In genomic region chr5:141874262-141874964, GRCh38 we compare ENCODE assay signal across 11 cellular contexts. TPM values are rescaled to one million over a fixed set of nuclear protein-coding genes. Genes with fewer than 3 reads are reported as not detected.
A peak's percentile ranks its signal among the peaks of the same experiment; 100 is the strongest.
DNase-seq lines count a peak whose midpoint lies in the region; ATAC-seq and TF ChIP-seq lines count a peak whose summit lies in the region.
"Had no signal": no experiment of that assay in that cellular context is flagged by ENCODE, and none has a peak within 500 bp of the region (broad histone marks: within the 10 kb centered on the region; RNA-seq: fewer than 3 reads in every experiment).

No MANE protein-coding gene starts in this region.

- DNase-seq in GM23338 (ENCODE audit: low spot score) (no peak), progenitor cell of endocrine pancreas (ENCODE audit: low spot score, unreplicated experiment) (no peak), AG20443 (ENCODE audit: low spot score) (no peak), NCI-H748 (lab: John Stamatoyannopoulos, UW; ENCODE audit: unreplicated experiment) (no peak)
- DNase-seq in activated CD4-positive, alpha-beta T cell treated with anti-CD3 and anti-CD28 coated beads, Interleukin-2, amount 50 U/mL, for 1 hour: no peak
- DNase-seq: central memory CD4-positive, alpha-beta T cell; MM.1S had no signal

- H3K27ac ChIP-seq in GM23338 (ENCODE audit: low read depth): peak overlapping the region; percentile 78
- peak overlapping the region; percentile 92; the same call in 1 of the 2 replicates for H3K27ac ChIP-seq in VCaP
- H3K27ac ChIP-seq: BLaER1 treated with 17β-estradiol and CSF1 and Interleukin-3, amounts not matched to agents 10 nM and 100 nM had no signal

- no peaks in the 10 kb centered on the region for H3K27me3 ChIP-seq in GM23338 (ENCODE audit: insufficient read depth)

- peak overlapping the region; percentile 66; the same call in 1 of the 2 replicates for H3K27ac Mint-ChIP-seq in GM23338
- no peak overlapping the region for H3K27ac Mint-ChIP-seq in progenitor cell of endocrine pancreas

- H3K36me3 ChIP-seq in GM23338 (ENCODE audit: insufficient read depth): no peaks in the 10 kb centered on the region
- H3K36me3 ChIP-seq: BLaER1 treated with 17β-estradiol and CSF1 and Interleukin-3, amounts not matched to agents 10 nM and 100 nM had no signal

- H3K4me3 ChIP-seq in GM23338 (peak overlapping the region; percentile 98), iPS-18c (ENCODE audit: insufficient read depth, low read depth, low read length) (peak overlapping the region; percentile 10; the same call in 1 of the 2 replicates)
- H3K4me3 ChIP-seq: BLaER1 treated with 17β-estradiol and CSF1 and Interleukin-3, amounts not matched to agents 10 nM and 100 nM had no signal

- H3K79me2 ChIP-seq in GM23338 (replicated peaks; ENCODE audit: insufficient read depth): peaks cover 82% of the 10 kb centered on the region

- peaks cover 58% of the 10 kb centered on the region for H3K4me1 Mint-ChIP-seq in GM23338
- H3K4me1 Mint-ChIP-seq in progenitor cell of endocrine pancreas (ENCODE audit: low read depth): peaks cover 41% of the 10 kb centered on the region

- no peak for ATAC-seq in GM23338
- ATAC-seq in GM18870 (IDR thresholded peaks at IDR 0.05; ENCODE audit: unreplicated experiment): no peak

- H3F3A ChIP-seq in GM23338 (replicated peaks; ENCODE audit: low read depth): peaks cover 14% of the 10 kb centered on the region

- no peak overlapping the region for H2AFZ ChIP-seq in GM23338

- peaks cover 28% of the 10 kb centered on the region; the same call in 1 of the 2 replicates for H4K20me1 ChIP-seq in GM23338 (replicated peaks; ENCODE audit: insufficient read depth)

- H3K9me3 ChIP-seq in iPS-18c (ENCODE audit: control insufficient read depth, insufficient read depth, low read length): no peaks in the 10 kb centered on the region
- H3K9me3 ChIP-seq: BLaER1 treated with 17β-estradiol and CSF1 and Interleukin-3, amounts not matched to agents 10 nM and 100 nM had no signal

- H3K9me3 Mint-ChIP-seq in GM23338 (no peaks in the 10 kb centered on the region), progenitor cell of endocrine pancreas (ENCODE audit: low read depth) (no peaks in the 10 kb centered on the region)

- H3K27me3 Mint-ChIP-seq in GM23338 (ENCODE audit: insufficient read depth, low read depth, poor library complexity) (peaks cover 26% of the 10 kb centered on the region), progenitor cell of endocrine pancreas (peaks cover 62% of the 10 kb centered on the region)

- peaks cover 56% of the 10 kb centered on the region for H3K4me1 ChIP-seq in GM23338 (ENCODE audit: insufficient read depth)

- TF ChIP-seq CTCF in GM23338 (conservative IDR thresholded peaks at IDR 0.05; ENCODE audit: low read depth in 2 of 2): no peak
- no peak for TF ChIP-seq CTCF in VCaP (conservative IDR thresholded peaks at IDR 0.05)
- no peak for TF ChIP-seq CTCF in progenitor cell of endocrine pancreas (IDR thresholded peaks at IDR 0.05; ENCODE audit: unreplicated experiment)

- peaks cover 26% of the 10 kb centered on the region for H3K36me3 Mint-ChIP-seq in GM23338 (ENCODE audit: low read depth)
- H3K36me3 Mint-ChIP-seq in progenitor cell of endocrine pancreas (ENCODE audit: insufficient read depth): peaks cover 3% of the 10 kb centered on the region

- H3K4me3 Mint-ChIP-seq in GM23338 (peak overlapping the region; percentile 86), progenitor cell of endocrine pancreas (ENCODE audit: low read depth) (peak overlapping the region; percentile 43)

- peak overlapping the region; percentile 97 for H3K4me2 ChIP-seq in GM23338
- H3K4me2 ChIP-seq: BLaER1 treated with 17β-estradiol and CSF1 and Interleukin-3, amounts not matched to agents 10 nM and 100 nM had no signal

- H3K9me2 ChIP-seq in GM23338 (ENCODE audit: insufficient read depth): no peaks in the 10 kb centered on the region

TF ChIP-seq in GM23338, 12 proteins besides CTCF, POLR2A, EP300 and RAD21 (continues in another document):
- TF ChIP-seq CREB1 (CRISPR knock-in tag; IDR thresholded peaks at IDR 0.05; ENCODE audit: low read depth): no peak
- TF ChIP-seq ZNF331 (CRISPR knock-in tag; IDR thresholded peaks at IDR 0.05; ENCODE audit: low read depth): no peak
- TF ChIP-seq, protein P1, sequence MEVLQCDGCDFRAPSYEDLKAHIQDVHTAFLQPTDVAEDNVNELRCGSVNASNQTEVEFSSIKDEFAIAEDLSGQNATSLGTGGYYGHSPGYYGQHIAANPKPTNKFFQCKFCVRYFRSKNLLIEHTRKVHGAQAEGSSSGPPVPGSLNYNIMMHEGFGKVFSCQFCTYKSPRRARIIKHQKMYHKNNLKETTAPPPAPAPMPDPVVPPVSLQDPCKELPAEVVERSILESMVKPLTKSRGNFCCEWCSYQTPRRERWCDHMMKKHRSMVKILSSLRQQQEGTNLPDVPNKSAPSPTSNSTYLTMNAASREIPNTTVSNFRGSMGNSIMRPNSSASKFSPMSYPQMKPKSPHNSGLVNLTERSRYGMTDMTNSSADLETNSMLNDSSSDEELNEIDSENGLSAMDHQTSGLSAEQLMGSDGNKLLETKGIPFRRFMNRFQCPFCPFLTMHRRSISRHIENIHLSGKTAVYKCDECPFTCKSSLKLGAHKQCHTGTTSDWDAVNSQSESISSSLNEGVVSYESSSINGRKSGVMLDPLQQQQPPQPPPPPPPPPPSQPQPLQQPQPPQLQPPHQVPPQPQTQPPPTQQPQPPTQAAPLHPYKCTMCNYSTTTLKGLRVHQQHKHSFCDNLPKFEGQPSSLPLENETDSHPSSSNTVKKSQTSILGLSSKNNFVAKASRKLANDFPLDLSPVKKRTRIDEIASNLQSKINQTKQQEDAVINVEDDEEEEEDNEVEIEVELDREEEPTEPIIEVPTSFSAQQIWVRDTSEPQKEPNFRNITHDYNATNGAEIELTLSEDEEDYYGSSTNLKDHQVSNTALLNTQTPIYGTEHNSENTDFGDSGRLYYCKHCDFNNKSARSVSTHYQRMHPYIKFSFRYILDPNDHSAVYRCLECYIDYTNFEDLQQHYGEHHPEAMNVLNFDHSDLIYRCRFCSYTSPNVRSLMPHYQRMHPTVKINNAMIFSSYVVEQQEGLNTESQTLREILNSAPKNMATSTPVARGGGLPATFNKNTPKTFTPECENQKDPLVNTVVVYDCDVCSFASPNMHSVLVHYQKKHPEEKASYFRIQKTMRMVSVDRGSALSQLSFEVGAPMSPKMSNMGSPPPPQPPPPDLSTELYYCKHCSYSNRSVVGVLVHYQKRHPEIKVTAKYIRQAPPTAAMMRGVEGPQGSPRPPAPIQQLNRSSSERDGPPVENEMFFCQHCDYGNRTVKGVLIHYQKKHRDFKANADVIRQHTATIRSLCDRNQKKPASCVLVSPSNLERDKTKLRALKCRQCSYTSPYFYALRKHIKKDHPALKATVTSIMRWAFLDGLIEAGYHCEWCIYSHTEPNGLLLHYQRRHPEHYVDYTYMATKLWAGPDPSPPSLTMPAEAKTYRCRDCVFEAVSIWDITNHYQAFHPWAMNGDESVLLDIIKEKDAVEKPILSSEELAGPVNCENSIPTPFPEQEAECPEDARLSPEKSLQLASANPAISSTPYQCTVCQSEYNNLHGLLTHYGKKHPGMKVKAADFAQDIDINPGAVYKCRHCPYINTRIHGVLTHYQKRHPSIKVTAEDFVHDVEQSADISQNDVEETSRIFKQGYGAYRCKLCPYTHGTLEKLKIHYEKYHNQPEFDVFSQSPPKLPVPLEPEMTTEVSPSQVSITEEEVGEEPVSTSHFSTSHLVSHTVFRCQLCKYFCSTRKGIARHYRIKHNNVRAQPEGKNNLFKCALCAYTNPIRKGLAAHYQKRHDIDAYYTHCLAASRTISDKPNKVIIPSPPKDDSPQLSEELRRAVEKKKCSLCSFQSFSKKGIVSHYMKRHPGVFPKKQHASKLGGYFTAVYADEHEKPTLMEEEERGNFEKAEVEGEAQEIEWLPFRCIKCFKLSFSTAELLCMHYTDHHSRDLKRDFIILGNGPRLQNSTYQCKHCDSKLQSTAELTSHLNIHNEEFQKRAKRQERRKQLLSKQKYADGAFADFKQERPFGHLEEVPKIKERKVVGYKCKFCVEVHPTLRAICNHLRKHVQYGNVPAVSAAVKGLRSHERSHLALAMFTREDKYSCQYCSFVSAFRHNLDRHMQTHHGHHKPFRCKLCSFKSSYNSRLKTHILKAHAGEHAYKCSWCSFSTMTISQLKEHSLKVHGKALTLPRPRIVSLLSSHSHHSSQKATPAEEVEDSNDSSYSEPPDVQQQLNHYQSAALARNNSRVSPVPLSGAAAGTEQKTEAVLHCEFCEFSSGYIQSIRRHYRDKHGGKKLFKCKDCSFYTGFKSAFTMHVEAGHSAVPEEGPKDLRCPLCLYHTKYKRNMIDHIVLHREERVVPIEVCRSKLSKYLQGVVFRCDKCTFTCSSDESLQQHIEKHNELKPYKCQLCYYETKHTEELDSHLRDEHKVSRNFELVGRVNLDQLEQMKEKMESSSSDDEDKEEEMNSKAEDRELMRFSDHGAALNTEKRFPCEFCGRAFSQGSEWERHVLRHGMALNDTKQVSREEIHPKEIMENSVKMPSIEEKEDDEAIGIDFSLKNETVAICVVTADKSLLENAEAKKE (CRISPR knock-in tag; IDR thresholded peaks at IDR 0.05): no peak
- TF ChIP-seq ZNF114 (CRISPR knock-in tag; IDR thresholded peaks at IDR 0.05): no peak
- TF ChIP-seq POLR2AphosphoS5 (IDR thresholded peaks at IDR 0.05; ENCODE audit: low read depth): no peak; the same call in 1 of the 2 replicates
- no peak for TF ChIP-seq JUNB (IDR thresholded peaks at IDR 0.05; ENCODE audit: unreplicated experiment)
- TF ChIP-seq EZH2phosphoT487 (IDR thresholded peaks at IDR 0.05; ENCODE audit: unreplicated experiment): no peak

RNA-seq across cellular contexts. Expression of gene PCDH1, which starts 3.8 kb away (rescaled TPM):
- total RNA-seq in GM23338 (2014; rRNA removed; shearing (Covaris generic)): 155 and 183 TPM in 2 replicates
- polyA plus RNA-seq in GM23338 (2016; fragmentation: Nextera tagmentation; extraction: Ambion mirVana): 26.2 and 27.8 TPM in 2 replicates
- total RNA-seq in progenitor cell of endocrine pancreas: 5.5 and 6.3 TPM in 2 replicates

RNA-seq across cellular contexts. Expression of gene DELE1, which starts 49.3 kb away (rescaled TPM):
- 50.0 and 62.2 TPM in 2 replicates for total RNA-seq in GM23338 (2014; rRNA removed; shearing (Covaris generic))
- polyA plus RNA-seq in GM23338 (2016; fragmentation: Nextera tagmentation; extraction: Ambion mirVana): 25.6 and 26.9 TPM in 2 replicates
- total RNA-seq in progenitor cell of endocrine pancreas: 86.1 and 93.4 TPM in 2 replicates

Comparison
In these comparisons a context has a peak if more than half of its experiments do, and no peak if none do; other contexts are left out.
1. RNA of gene PCDH1, which starts 3.8 kb away (total RNA-seq): 155 to 183 TPM in GM23338; 5.5 to 6.3 TPM in progenitor cell of endocrine pancreas; every median in the first group is over 10 times any median in the second.